ENCODE assay signal across 8 cellular contexts in genomic region chr12:64785816-64786215, GRCh38.
"Had no signal": no experiment of that assay in that cellular context is flagged by ENCODE, and none has a peak within 500 bp of the region (broad histone marks: within the 10 kb centered on the region; RNA-seq: fewer than 3 reads in every experiment).

No MANE protein-coding gene starts in this region.

- H3K4me3 ChIP-seq: GM12878 had no signal

- DNase-seq: GDM1, GF-D8 had no signal

- ATAC-seq: GM12878 had no signal

- FAIRE-seq: G401.6, GM12878, GM12891, GM12892, GM18507, GM19239 had no signal
